ENCODE assay signal across 22 cellular contexts in the genomic region with DNA sequence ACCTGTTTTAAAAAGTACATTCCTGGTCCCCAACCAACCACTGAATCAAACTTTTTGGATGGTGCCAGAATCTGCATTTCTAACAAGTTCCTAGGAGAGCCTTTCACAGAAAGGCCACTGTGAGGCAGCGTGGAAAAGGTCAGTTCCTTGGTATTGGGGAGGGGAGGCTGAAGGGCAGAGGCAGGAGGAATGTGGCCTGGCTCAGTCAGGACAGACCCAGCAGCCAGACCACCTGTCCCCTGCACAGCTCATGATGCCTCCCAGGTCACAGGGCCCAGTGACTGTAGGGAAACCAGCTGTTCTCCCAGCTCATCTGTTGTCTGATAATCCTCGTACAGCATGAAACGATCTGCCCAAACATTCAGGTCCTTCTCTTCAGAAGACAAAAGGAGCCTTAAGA.
DNase-seq lines count a peak whose midpoint lies in the region; ATAC-seq and TF ChIP-seq lines count a peak whose summit lies in the region.
"Had no signal": no experiment of that assay in that cellular context is flagged by ENCODE, and none has a peak within 500 bp of the region (broad histone marks: within the 10 kb centered on the region; RNA-seq: fewer than 3 reads in every experiment).

No MANE protein-coding gene starts in this region.

- H3K4ac ChIP-seq in IMR-90 (ENCODE audit: low read depth, low read length), result 0 out of 2 replicates have a peak overlapping the region, but pooled peaks have one; percentile 13

- H4K5ac ChIP-seq in IMR-90 (ENCODE audit: low read depth, low read length), result no peak overlapping the region

- H2BK120ac ChIP-seq in IMR-90 (ENCODE audit: low read depth, low read length), result no peak overlapping the region

- TF ChIP-seq POLR2A in IMR-90 (IDR thresholded peaks at IDR 0.05; ENCODE audit: low read depth, low read length), result no peak

- H3K27me3 Mint-ChIP-seq in activated naive CD8-positive, alpha-beta T cell treated with anti-CD3 and anti-CD28 coated beads for 36 hours, result peaks cover 47% of the 10 kb centered on the region

- no peaks in the 10 kb centered on the region for H3K9me3 ChIP-seq in IMR-90 (ENCODE audit: control insufficient read depth, insufficient read depth, low read length)
- H3K9me3 ChIP-seq: left lung had no signal

- POLR2A ChIA-PET in IMR-90 (lab: Charles Lee; ENCODE audit: unreplicated experiment), result no interaction called here

- CTCF ChIA-PET in IMR-90 (lab: Yijun Ruan, JAX), result no interaction called here

- 75% methylated on average over 2 of the region's 3 CpGs; no CpG with 5 or more reads in 1 of the 2 experiments for WGBS in IMR-90 (ENCODE audit: extremely low coverage in 2 of 2, insufficient read length in 1 of 2), 2 experiments

- no peak overlapping the region for H3K4me3 Mint-ChIP-seq in activated naive CD8-positive, alpha-beta T cell treated with anti-CD3 and anti-CD28 coated beads for 36 hours
- H3K4me3 Mint-ChIP-seq: activated CD4-positive, alpha-beta memory T cell treated with anti-CD3 and anti-CD28 coated beads, Interleukin-2, amount 10 ng/mL, durations not matched to agents 7 days and 5 days; CD4-positive, CD25-positive, alpha-beta regulatory T cell; neural crest cell had no signal

- dilution Hi-C loops in IMR-90 (cut with HindIII; ENCODE audit: low sequenced_read_pairs, unreplicated experiment), result no loop called here

- H3K56ac ChIP-seq in IMR-90 (ENCODE audit: extremely low read depth, insufficient read depth, low read length), result no peak overlapping the region

- H3K27ac ChIP-seq in IMR-90 (ENCODE audit: insufficient read depth, low read length), result no peak overlapping the region
- H3K27ac ChIP-seq: left lung, skin epidermis had no signal

- peaks cover 21% of the 10 kb centered on the region for H3K9me1 ChIP-seq in IMR-90 (ENCODE audit: insufficient read depth, low read length)

- TF ChIP-seq CTCF in IMR-90 (conservative IDR thresholded peaks at IDR 0.05; ENCODE audit: low read depth, low read length) (no peak), epithelial cell of proximal tubule (conservative IDR thresholded peaks at IDR 0.05; ENCODE audit: low read depth, low read length) (peak; percentile 7), retinal pigment epithelial cell (conservative IDR thresholded peaks at IDR 0.05; ENCODE audit: low read depth, low read length) (peak; percentile 5)

- peak overlapping the region; percentile 8; the same call in 1 of the 2 replicates for H2AK5ac ChIP-seq in IMR-90 (ENCODE audit: low read depth, low read length)

- no peak overlapping the region for H3K4me3 ChIP-seq in IMR-90 (ENCODE audit: insufficient read depth, low read depth, low read length)
- no peak overlapping the region for H3K4me3 ChIP-seq in epithelial cell of proximal tubule (ENCODE audit: low read depth, low read length)
- no peak overlapping the region for H3K4me3 ChIP-seq in retinal pigment epithelial cell (ENCODE audit: low read length)
- H3K4me3 ChIP-seq: left lung, skin epidermis had no signal

- DNase-seq in IMR-90 (no peak), OCI-M1 (lab: John Stamatoyannopoulos, UW) (peak; percentile 12), epithelial cell of proximal tubule (ENCODE audit: low read depth) (no peak), retinal pigment epithelial cell (ENCODE audit: low read depth) (no peak), T-helper 1 cell (no peak)
- DNase-seq in activated naive CD8-positive, alpha-beta T cell treated with anti-CD3 and anti-CD28 coated beads for 36 hours, result no peak
- DNase-seq: activated CD4-positive, alpha-beta memory T cell treated with anti-CD3 and anti-CD28 coated beads, Interleukin-2, amount 10 ng/mL, durations not matched to agents 7 days and 5 days; activated CD4-positive, CD25-positive, alpha-beta regulatory T cell; activated effector memory CD4-positive, alpha-beta T cell treated with Interleukin-2 at 50 U/mL for 16 hours; CD4-positive, CD25-positive, alpha-beta regulatory T cell; left lung; midbrain; MM.1S; NCI-H1436; NCI-H510A; stimulated activated CD4-positive, alpha-beta T cell treated with anti-CD3 and anti-CD28 coated beads, Interleukin-1b, Interleukin-23, amount 100 ng/mL, for 48 hours; SW 1271; trophoblast cell had no signal

- peaks cover 4% of the 10 kb centered on the region; the same call in 1 of the 2 replicates for H3K36me3 ChIP-seq in IMR-90 (ENCODE audit: control insufficient read depth, insufficient read depth, low read length)

- H3K4me2 ChIP-seq in IMR-90 (ENCODE audit: low read depth, low read length), result no peak overlapping the region

- H4K91ac ChIP-seq in IMR-90 (ENCODE audit: insufficient read depth, low read depth, low read length), result no peak overlapping the region; the same call in 1 of the 2 replicates

- no peaks in the 10 kb centered on the region for H3K36me3 Mint-ChIP-seq in activated naive CD8-positive, alpha-beta T cell treated with anti-CD3 and anti-CD28 coated beads for 36 hours
- H3K36me3 Mint-ChIP-seq: CD4-positive, CD25-positive, alpha-beta regulatory T cell had no signal

- no peak for TF ChIP-seq RAD21 in IMR-90 (IDR thresholded peaks at IDR 0.05; ENCODE audit: low read length)

- ATAC-seq in IMR-90 (ENCODE audit: low read depth) (no peak), GM21447 (IDR thresholded peaks at IDR 0.05; ENCODE audit: unreplicated experiment) (no peak)
- ATAC-seq: left lung, Right ventricle myocardium inferior had no signal

- BruUV-seq in IMR-90 (replicated peaks; lab: Mats Ljungman, UMichigan), result no TSS peak

- intact Hi-C loops in IMR-90 (cut with micrococcal nuclease), result no loop called here

- no peaks in the 10 kb centered on the region for H3K27me3 ChIP-seq in IMR-90 (ENCODE audit: control insufficient read depth, insufficient read depth, low read length)
- H3K27me3 ChIP-seq: left lung had no signal

- no peak overlapping the region for H3K14ac ChIP-seq in IMR-90 (replicated peaks; ENCODE audit: low read depth, low read length)

- no peak overlapping the region for H2AFZ ChIP-seq in IMR-90 (replicated peaks; ENCODE audit: low read length, poor library complexity)

- in situ Hi-C loops in IMR-90 (cut with MboI; ENCODE audit: low sequenced_read_pairs), result no loop called here

- H3K27ac Mint-ChIP-seq in activated naive CD8-positive, alpha-beta T cell treated with anti-CD3 and anti-CD28 coated beads for 36 hours, result no peak overlapping the region
- H3K27ac Mint-ChIP-seq: activated CD4-positive, alpha-beta memory T cell treated with anti-CD3 and anti-CD28 coated beads, Interleukin-2, amount 10 ng/mL, durations not matched to agents 7 days and 5 days; CD4-positive, CD25-positive, alpha-beta regulatory T cell had no signal

- no peak overlapping the region; the same call in 2 of the 3 replicates for H2BK15ac ChIP-seq in IMR-90 (ENCODE audit: low read depth, low read length)

- no peaks in the 10 kb centered on the region for H3K4me1 Mint-ChIP-seq in activated naive CD8-positive, alpha-beta T cell treated with anti-CD3 and anti-CD28 coated beads for 36 hours
- H3K4me1 Mint-ChIP-seq: activated CD4-positive, alpha-beta memory T cell treated with anti-CD3 and anti-CD28 coated beads, Interleukin-2, amount 10 ng/mL, durations not matched to agents 7 days and 5 days had no signal

- peaks cover 24 to 43% of the 10 kb centered on the region in 2 experiments for H3K79me1 ChIP-seq in IMR-90 (ENCODE audit: low read depth in 1 of 2, low read length in 2 of 2)

- H4K20me1 ChIP-seq in IMR-90 (ENCODE audit: insufficient read depth, low read length), result peaks cover 12% of the 10 kb centered on the region; the same call in 1 of the 2 replicates

- no peaks in the 10 kb centered on the region for H3K9me3 Mint-ChIP-seq in activated naive CD8-positive, alpha-beta T cell treated with anti-CD3 and anti-CD28 coated beads for 36 hours
- H3K9me3 Mint-ChIP-seq: activated CD4-positive, alpha-beta memory T cell treated with anti-CD3 and anti-CD28 coated beads, Interleukin-2, amount 10 ng/mL, durations not matched to agents 7 days and 5 days; neural crest cell had no signal

- H3K4me1 ChIP-seq in IMR-90 (ENCODE audit: control insufficient read depth, insufficient read depth, low read length), result peaks cover 18% of the 10 kb centered on the region

- no peak overlapping the region for H3K9ac ChIP-seq in IMR-90 (ENCODE audit: low read depth, low read length)

- H3K23ac ChIP-seq in IMR-90 (ENCODE audit: low read depth, low read length), result 0 out of 2 replicates have a peak overlapping the region, but pooled peaks have one; percentile 7

- H2BK5ac ChIP-seq in IMR-90 (ENCODE audit: low read depth, low read length, poor library complexity, severe bottlenecking), result no peak overlapping the region

- H4K8ac ChIP-seq in IMR-90 (ENCODE audit: low read depth in 2 of 2, low read length in 2 of 2), result no peak overlapping the region

- H2BK20ac ChIP-seq in IMR-90 (ENCODE audit: low read depth, low read length), result no peak overlapping the region

- no peak overlapping the region for H2AK9ac ChIP-seq in IMR-90 (replicated peaks; ENCODE audit: low read depth, low read length, poor library complexity)

- 0 out of 2 replicates have a peak overlapping the region, but pooled peaks have one; percentile 4 for H3K18ac ChIP-seq in IMR-90 (ENCODE audit: low read depth, low read length)

TF ChIP-seq in IMR-90, 13 proteins besides CTCF, POLR2A, EP300 and RAD21:
- no peak for TF ChIP-seq CHD1 (IDR thresholded peaks at IDR 0.05; ENCODE audit: low read depth, low read length)
- no peak for TF ChIP-seq BHLHE40 (IDR thresholded peaks at IDR 0.05; ENCODE audit: low read depth, low read length)
- TF ChIP-seq, protein P1, sequence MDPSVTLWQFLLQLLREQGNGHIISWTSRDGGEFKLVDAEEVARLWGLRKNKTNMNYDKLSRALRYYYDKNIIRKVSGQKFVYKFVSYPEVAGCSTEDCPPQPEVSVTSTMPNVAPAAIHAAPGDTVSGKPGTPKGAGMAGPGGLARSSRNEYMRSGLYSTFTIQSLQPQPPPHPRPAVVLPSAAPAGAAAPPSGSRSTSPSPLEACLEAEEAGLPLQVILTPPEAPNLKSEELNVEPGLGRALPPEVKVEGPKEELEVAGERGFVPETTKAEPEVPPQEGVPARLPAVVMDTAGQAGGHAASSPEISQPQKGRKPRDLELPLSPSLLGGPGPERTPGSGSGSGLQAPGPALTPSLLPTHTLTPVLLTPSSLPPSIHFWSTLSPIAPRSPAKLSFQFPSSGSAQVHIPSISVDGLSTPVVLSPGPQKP (IDR thresholded peaks at IDR 0.05; ENCODE audit: borderline replicate concordance, low read depth, low read length), result no peak
- TF ChIP-seq RCOR1 (IDR thresholded peaks at IDR 0.05; ENCODE audit: insufficient replicate concordance, low read length), result no peak
- TF ChIP-seq FOS (IDR thresholded peaks at IDR 0.05; ENCODE audit: low read depth, low read length), result no peak
- TF ChIP-seq CEBPB (IDR thresholded peaks at IDR 0.05; ENCODE audit: low read depth, low read length), result no peak
